Comparison of ENCODE assay signal across 8 cellular contexts in genomic region chr5:10631597-10631996, GRCh38.
DNase-seq lines count a peak whose midpoint lies in the region; ATAC-seq, FAIRE-seq and TF ChIP-seq lines count a peak whose summit lies in the region.

No MANE protein-coding gene starts in this region.

- POLR2A ChIA-PET in H1 (lab: Charles Lee; ENCODE audit: partially characterized antibody), result interaction anchor here (1.9 kb wide), 1 partner anchor 180 kb away, joined by 5 read pairs; no protein-coding TSS in a partner anchor

- H4K8ac ChIP-seq in H1 (ENCODE audit: extremely low read depth, insufficient read depth, low read length), result no peak overlapping the region

- no peak overlapping the region for H2BK15ac ChIP-seq in H1 (ENCODE audit: low read length)

- FAIRE-seq in H1 (lab: Jason Lieb, UNC), result no peak
- no peak for FAIRE-seq in HTR-8/SVneo (lab: Jason Lieb, UNC)

- no peak for TF ChIP-seq EP300 in H1 (IDR thresholded peaks at IDR 0.05; ENCODE audit: borderline replicate concordance in 1 of 2, low read depth in 2 of 2, low read length in 2 of 2)

- no peaks in the 10 kb centered on the region for H3K36me3 ChIP-seq in H1 (ENCODE audit: control insufficient read depth in 2 of 4, insufficient read depth in 4 of 4, low read length in 3 of 4)

- CTCF ChIA-PET in H1 (lab: Charles Lee; ENCODE audit: partially characterized antibody), result interaction anchor here (0.8 to 1.5 kb wide), 2 partner anchors 170 to 179 kb away, joined by 3 read pairs; no protein-coding TSS in a partner anchor

- H4K20me1 ChIP-seq in H1 (replicated peaks in 1 of 2; ENCODE audit: control insufficient read depth in 1 of 2, insufficient read depth in 2 of 2, low read length in 2 of 2), result no peaks in the 10 kb centered on the region

- H3K4me2 ChIP-seq in H1 (ENCODE audit: insufficient read depth in 1 of 2, low read depth in 2 of 2, low read length in 2 of 2), result no peak overlapping the region

- no peak overlapping the region for H4K5ac ChIP-seq in H1 (ENCODE audit: insufficient read length, low read depth, low read length)

- H3K27ac ChIP-seq in H1 (ENCODE audit: low read depth, low read length), result no peak overlapping the region

- H2BK120ac ChIP-seq in H1 (replicated peaks; ENCODE audit: low read depth, low read length), result no peak overlapping the region

- no peak overlapping the region for H2AFZ ChIP-seq in H1 (ENCODE audit: low read length)

- H2BK12ac ChIP-seq in H1 (ENCODE audit: low read depth, low read length), result peak overlapping the region; percentile 72; the same call in 1 of the 2 replicates

- TF ChIP-seq POLR2A in H1 (IDR thresholded peaks at IDR 0.05; ENCODE audit: control extremely low read depth in 1 of 2, low read depth in 2 of 2, low read length in 2 of 2), result no peak

- H3K79me2 ChIP-seq in H1 (ENCODE audit: control insufficient read depth in 1 of 2, insufficient read depth in 2 of 2, low read length in 2 of 2), result peaks cover 0 to 9% of the 10 kb centered on the region in 2 experiments; a peak in 1 of 4 replicates

- peak overlapping the region; percentile 78; the same call in 1 of the 2 replicates for H2AK5ac ChIP-seq in H1 (ENCODE audit: low read depth, low read length)

- H3K27me3 ChIP-seq in H1 (replicated peaks in 1 of 4; ENCODE audit: control insufficient read depth in 3 of 4, extremely low read depth in 1 of 4, insufficient read depth in 3 of 4, low read length in 3 of 4), result no peaks in the 10 kb centered on the region

- ATAC-seq in GM18498 (IDR thresholded peaks at IDR 0.05; ENCODE audit: unreplicated experiment), result peak; percentile 5
- ATAC-seq in GM21423 (IDR thresholded peaks at IDR 0.05; ENCODE audit: unreplicated experiment), result peak; percentile 1
- peak; percentile 0 for ATAC-seq in HG03439 (IDR thresholded peaks at IDR 0.05; ENCODE audit: unreplicated experiment)
- ATAC-seq in GM18519 (IDR thresholded peaks at IDR 0.05; ENCODE audit: low FRiP score, unreplicated experiment), result no peak

- no peak overlapping the region for H3K14ac ChIP-seq in H1 (ENCODE audit: insufficient read length)

- H3K4me1 ChIP-seq in H1 (replicated peaks in 1 of 4; ENCODE audit: control insufficient read depth in 3 of 4, insufficient read depth in 4 of 4, low read length in 3 of 4), result peaks cover 8 to 33% (median 22%) of the 10 kb centered on the region in 4 experiments

- no peak overlapping the region for H3K4me3 ChIP-seq in H1 (ENCODE audit: extremely low read depth in 1 of 4, insufficient read depth in 2 of 4, low read depth in 3 of 4, low read length in 4 of 4)

- H3K79me1 ChIP-seq in H1 (ENCODE audit: low read depth, low read length), result no peaks in the 10 kb centered on the region

- H3K18ac ChIP-seq in H1 (ENCODE audit: extremely low read depth, low read length), result peak overlapping the region; percentile 66; the same call in 1 of the 2 replicates

- peak overlapping the region; percentile 22 for H3K4ac ChIP-seq in H1 (replicated peaks; ENCODE audit: insufficient read length, low read depth, low read length)

- H2BK20ac ChIP-seq in H1 (ENCODE audit: low read length), result peak overlapping the region; percentile 53; the same call in 1 of the 2 replicates

- DNase-seq in H1 (ENCODE audit: low read depth in 1 of 2, low spot score in 2 of 2), result no peak
- no peak for DNase-seq in COR-L47 (lab: John Stamatoyannopoulos, UW)
- DNase-seq in HTR-8/SVneo (ENCODE audit: insufficient read length, low spot score), result no peak
- no peak for DNase-seq in NK-92 treated with Interleukin-12 subunit alpha and Interleukin-12 subunit beta, amount 100 ng/mL, for 24 hours (lab: John Stamatoyannopoulos, UW)

- H4K91ac ChIP-seq in H1 (replicated peaks; ENCODE audit: insufficient read length, low read length), result no peak overlapping the region

- H2BK5ac ChIP-seq in H1 (ENCODE audit: low read depth, low read length), result peak overlapping the region; percentile 88; the same call in 1 of the 2 replicates

- no peak overlapping the region for H3K23ac ChIP-seq in H1 (ENCODE audit: insufficient read length)

- no peak for TF ChIP-seq RAD21 in H1 (IDR thresholded peaks at IDR 0.05 in 1 of 2, conservative IDR thresholded peaks at IDR 0.05 in 1 of 2; ENCODE audit: low read depth in 2 of 2, low read length in 2 of 2)

- peaks cover 3% of the 10 kb centered on the region; the same call in 1 of the 2 replicates for H3K23me2 ChIP-seq in H1 (ENCODE audit: low read depth, low read length)

- H3K56ac ChIP-seq in H1 (replicated peaks; ENCODE audit: insufficient read length, low read depth, low read length), result no peak overlapping the region

- H3K9ac ChIP-seq in H1 (replicated peaks in 1 of 4; ENCODE audit: extremely low read depth in 1 of 4, low read depth in 3 of 4, low read length in 3 of 4), result no peak overlapping the region

- no peak for TF ChIP-seq CTCF in H1 (IDR thresholded peaks at IDR 0.05; ENCODE audit: control extremely low read depth in 1 of 3, insufficient read depth in 1 of 3, low read depth in 1 of 3, low read length in 3 of 3)

- no peaks in the 10 kb centered on the region for H3K9me3 ChIP-seq in H1 (ENCODE audit: insufficient read depth in 2 of 2, low read depth in 1 of 2, low read length in 1 of 2)

- 84% methylated on average over 15 of the region's 15 CpGs; no CpG with 5 or more reads in 1 of the 2 experiments for WGBS in H1 (ENCODE audit: extremely low coverage in 1 of 2, insufficient coverage in 1 of 2, insufficient read length in 1 of 2, insufficient replicate concordance in 2 of 2, low coverage in 1 of 2, low lambda C conversion rate in 2 of 2, missing lambda C conversion rate in 1 of 2), 2 experiments

TF ChIP-seq in H1, 55 proteins besides CTCF, POLR2A, EP300 and RAD21:
- no peak for TF ChIP-seq KDM5A (IDR thresholded peaks at IDR 0.05; ENCODE audit: low read length)
- no peak for TF ChIP-seq HDAC6 (IDR thresholded peaks at IDR 0.05; ENCODE audit: low read depth, low read length)
- TF ChIP-seq CBX5 (IDR thresholded peaks at IDR 0.05; ENCODE audit: low read depth, low read length), result no peak
- TF ChIP-seq GTF2F1 (IDR thresholded peaks at IDR 0.05; ENCODE audit: borderline replicate concordance, low read depth, low read length), result no peak
- no peak for TF ChIP-seq CTBP2 (IDR thresholded peaks at IDR 0.05; ENCODE audit: borderline replicate concordance, insufficient read depth, insufficient read length, low read length)
- no peak for TF ChIP-seq MAFK (IDR thresholded peaks at IDR 0.05; ENCODE audit: low read depth, low read length)
- TF ChIP-seq NANOG (IDR thresholded peaks at IDR 0.05; ENCODE audit: insufficient read depth, low read depth, low read length, poor library complexity, severe bottlenecking), result no peak
- no peak for TF ChIP-seq ATF3 (IDR thresholded peaks at IDR 0.05; ENCODE audit: insufficient read depth, low read depth, low read length)
- no peak for TF ChIP-seq SIRT6 (IDR thresholded peaks at IDR 0.05; ENCODE audit: low read length)
- TF ChIP-seq CBX8 (IDR thresholded peaks at IDR 0.05; ENCODE audit: borderline replicate concordance, low read depth, low read length), result no peak
